ENCODE assay signal across 3 cellular contexts in genomic region chr9:112072721-112073553, GRCh38.
A peak's percentile ranks its signal among the peaks of the same experiment; 100 is the strongest.
TF ChIP-seq lines count a peak whose summit lies in the region.

No MANE protein-coding gene starts in this region.

TF ChIP-seq in liver, 16 proteins besides CTCF, POLR2A, EP300 and RAD21:
- TF ChIP-seq GABPA (IDR thresholded peaks at IDR 0.05 in 1 of 2, conservative IDR thresholded peaks at IDR 0.05 in 1 of 2) (no peak), FOXA1 (IDR thresholded peaks at IDR 0.05) (no peak), ZBTB33 (IDR thresholded peaks at IDR 0.05) (no peak), SP1 (IDR thresholded peaks at IDR 0.05) (no peak), HNF4A (conservative IDR thresholded peaks at IDR 0.05) (no peak), TAF1 (conservative IDR thresholded peaks at IDR 0.05) (no peak), YY1 (IDR thresholded peaks at IDR 0.05) (no peak), HNF4G (IDR thresholded peaks at IDR 0.05) (no peak), EGR1 (IDR thresholded peaks at IDR 0.05; ENCODE audit: low read depth in 2 of 2) (no peak), REST (IDR thresholded peaks at IDR 0.05) (no peak), RXRA (IDR thresholded peaks at IDR 0.05) (no peak), NR2F2 (IDR thresholded peaks at IDR 0.05) (no peak), MAX (IDR thresholded peaks at IDR 0.05) (no peak), ATF3 (IDR thresholded peaks at IDR 0.05) (no peak), FOXA2 (IDR thresholded peaks at IDR 0.05) (no peak), JUND (IDR thresholded peaks at IDR 0.05) (no peak)
TF ChIP-seq in liver: peak in this region for 0.

TF ChIP-seq in HepG2, 621 proteins besides CTCF, POLR2A, EP300 and RAD21:
- TF ChIP-seq HNRNPUL1 (IDR thresholded peaks at IDR 0.05; ENCODE audit: low read depth, low read length), result no peak
- TF ChIP-seq FOSL1 (CRISPR knock-in tag; IDR thresholded peaks at IDR 0.05; ENCODE audit: borderline replicate concordance), result no peak
- TF ChIP-seq HMGXB3 (CRISPR knock-in tag; IDR thresholded peaks at IDR 0.05; ENCODE audit: borderline replicate concordance), result no peak
- no peak for TF ChIP-seq ARID2 (CRISPR knock-in tag; IDR thresholded peaks at IDR 0.05; ENCODE audit: borderline replicate concordance)
- TF ChIP-seq MTF2 (CRISPR knock-in tag; IDR thresholded peaks at IDR 0.05; ENCODE audit: borderline replicate concordance), result no peak

TF ChIP-seq in GM12878, 131 proteins besides CTCF, POLR2A, EP300 and RAD21:
- no peak for TF ChIP-seq TCF3 (IDR thresholded peaks at IDR 0.05; ENCODE audit: borderline replicate concordance, insufficient read depth, low read depth, low read length)
- TF ChIP-seq ATF3 (IDR thresholded peaks at IDR 0.05; ENCODE audit: borderline replicate concordance, extremely low read depth, low read depth, low read length), result no peak
- TF ChIP-seq TARDBP (IDR thresholded peaks at IDR 0.05; ENCODE audit: borderline replicate concordance), result no peak
- TF ChIP-seq IKZF2 (IDR thresholded peaks at IDR 0.05), result peak in 1 of 2 experiments; percentile 14; a peak in 3 of 4 replicates
- TF ChIP-seq PAX5 (IDR thresholded peaks at IDR 0.05; ENCODE audit: borderline replicate concordance, low read depth, low read length), result 0 out of 2 replicates have a peak, but pooled peaks have one; percentile 28
- TF ChIP-seq RAD51 (IDR thresholded peaks at IDR 0.05), result no peak
- TF ChIP-seq SPI1 (IDR thresholded peaks at IDR 0.05; ENCODE audit: borderline replicate concordance, insufficient read depth, low read depth, low read length), result no peak
- no peak for TF ChIP-seq USF1 (IDR thresholded peaks at IDR 0.05; ENCODE audit: borderline replicate concordance, extremely low read length, insufficient read depth, low read depth, low read length)
- no peak for TF ChIP-seq SKIL (IDR thresholded peaks at IDR 0.05; ENCODE audit: low read depth, poor library complexity, severe bottlenecking)
- no peak for TF ChIP-seq ZNF384 (IDR thresholded peaks at IDR 0.05; ENCODE audit: borderline replicate concordance, low read depth, low read length)
- no peak; the same call in 1 of the 2 replicates for TF ChIP-seq IRF4 (IDR thresholded peaks at IDR 0.05; ENCODE audit: low read depth, low read length)
- TF ChIP-seq LARP7 (IDR thresholded peaks at IDR 0.05), result no peak
- peak; percentile 54; the same call in 1 of the 2 replicates for TF ChIP-seq MTA3 (IDR thresholded peaks at IDR 0.05; ENCODE audit: borderline replicate concordance, low read length)
- no peak for TF ChIP-seq BMI1 (IDR thresholded peaks at IDR 0.05; ENCODE audit: borderline replicate concordance)
- TF ChIP-seq ASH2L (IDR thresholded peaks at IDR 0.05; ENCODE audit: borderline replicate concordance, low read depth), result no peak
- TF ChIP-seq MEF2B (IDR thresholded peaks at IDR 0.05; ENCODE audit: partially characterized antibody, poor library complexity, severe bottlenecking), result no peak
- TF ChIP-seq IRF3 (IDR thresholded peaks at IDR 0.05), result no peak
- TF ChIP-seq IKZF1 (conservative IDR thresholded peaks at IDR 0.05), result peak; percentile 48
- no peak for TF ChIP-seq NRF1 (conservative IDR thresholded peaks at IDR 0.05; ENCODE audit: low read depth, low read length)
- TF ChIP-seq TCF7 (IDR thresholded peaks at IDR 0.05; ENCODE audit: borderline replicate concordance), result no peak
- TF ChIP-seq MAX (IDR thresholded peaks at IDR 0.05; ENCODE audit: low read depth, low read length), result no peak
- no peak for TF ChIP-seq FOS (IDR thresholded peaks at IDR 0.05; ENCODE audit: borderline replicate concordance, extremely low read depth, insufficient read length)
- TF ChIP-seq PAX8 (IDR thresholded peaks at IDR 0.05), result no peak
- no peak for TF ChIP-seq ELK1 (IDR thresholded peaks at IDR 0.05; ENCODE audit: low read depth, low read length)
- no peak for TF ChIP-seq E4F1 (IDR thresholded peaks at IDR 0.05; ENCODE audit: borderline replicate concordance, partially characterized antibody)
